18 cellular contexts compared by ENCODE assay signal in the genomic region with DNA sequence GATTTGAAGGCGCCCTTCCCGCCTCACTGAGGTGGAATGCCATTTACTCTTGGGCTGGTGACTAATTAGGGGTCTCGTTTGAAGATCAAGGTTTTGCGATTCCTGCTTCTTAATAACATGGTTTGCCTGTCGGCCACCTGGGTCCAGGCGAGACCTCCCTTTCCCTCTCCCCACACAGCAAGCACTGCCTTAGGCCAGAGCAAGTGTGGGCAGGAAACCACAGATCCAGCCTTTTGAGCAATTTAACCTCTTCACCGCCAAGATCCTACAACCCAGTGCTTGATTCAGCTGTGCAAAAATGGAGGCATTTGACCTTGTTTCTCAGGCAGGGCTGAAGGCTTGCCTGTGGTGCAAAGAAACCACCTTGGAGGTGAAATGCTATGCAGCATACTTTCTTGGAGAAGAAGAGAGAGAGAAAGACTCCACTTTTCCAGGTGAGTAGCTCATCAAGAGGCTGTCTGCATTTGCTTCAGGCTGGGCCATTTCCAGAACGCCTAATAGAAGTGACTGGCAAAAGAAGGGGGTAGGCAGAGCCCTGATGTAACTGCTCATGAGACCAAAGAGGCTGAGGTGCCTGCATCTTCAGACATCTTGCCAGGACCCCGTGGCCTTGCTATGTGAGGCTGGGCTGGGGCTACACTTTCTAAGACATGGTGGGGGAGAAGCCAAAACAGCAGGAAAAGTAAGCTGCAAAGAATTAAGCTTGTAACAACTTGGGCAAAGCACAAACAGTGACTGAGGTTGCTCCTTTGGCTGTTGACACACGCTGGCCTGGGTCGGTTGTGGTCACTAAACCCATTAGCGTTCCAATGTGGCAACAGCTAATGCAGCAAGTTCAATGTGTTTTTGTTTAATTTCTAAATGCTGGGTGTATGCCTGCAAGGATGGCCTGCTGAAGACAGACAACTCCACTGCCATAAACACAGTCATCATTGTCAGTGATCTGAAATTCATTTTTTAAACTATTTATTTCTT. TPM values are rescaled to one million over a fixed set of nuclear protein-coding genes. Genes with fewer than 3 reads are reported as not detected.
DNase-seq lines count a peak whose midpoint lies in the region; ATAC-seq, FAIRE-seq and TF ChIP-seq lines count a peak whose summit lies in the region.
"Had no signal": no experiment of that assay in that cellular context is flagged by ENCODE, and none has a peak within 500 bp of the region (broad histone marks: within the 10 kb centered on the region; RNA-seq: fewer than 3 reads in every experiment).

No MANE protein-coding gene starts in this region.

- H3K9me3 ChIP-seq in thymus (ENCODE audit: control insufficient read depth) (no peaks in the 10 kb centered on the region), small intestine (ENCODE audit: control insufficient read depth, low read depth) (no peaks in the 10 kb centered on the region)
- H3K9me3 ChIP-seq: right atrium auricular region, suprapubic skin had no signal

- CTCF ChIA-PET in RWPE1 (lab: Yijun Ruan, JAX) = interaction anchor here (0.6 kb wide), 1 partner anchor 691 kb away, joined by 3 read pairs; no protein-coding TSS in a partner anchor

- intact Hi-C loops in left ventricle myocardium superior (cut with micrococcal nuclease) = no loop called here

- no peak for FAIRE-seq in small intestine (lab: Jason Lieb, UNC)
- FAIRE-seq: GM18507, TTC549 had no signal

- H3K27me3 ChIP-seq in thymus (ENCODE audit: control insufficient read depth, insufficient read depth) (no peaks in the 10 kb centered on the region), small intestine (ENCODE audit: control insufficient read depth in 2 of 2, insufficient read depth in 2 of 2, low read length in 2 of 2) (no peaks in the 10 kb centered on the region)
- H3K27me3 ChIP-seq: right atrium auricular region had no signal

- peak overlapping the region; percentile 65 for H3K27ac ChIP-seq in RWPE1
- H3K27ac ChIP-seq in thymus (ENCODE audit: low read depth) = peak overlapping the region; percentile 91
- no peak overlapping the region for H3K27ac ChIP-seq in small intestine (ENCODE audit: low read depth in 1 of 2, low read length in 1 of 2)
- H3K27ac ChIP-seq: 22Rv1, right atrium auricular region, suprapubic skin had no signal

- DNase-seq in NCI-H1417 (lab: John Stamatoyannopoulos, UW) (peak in 2 of 3 experiments; percentile 5 to 45), NCI-H1417 treated with DMSO at 0.1 percent for 48 hours (lab: John Stamatoyannopoulos, UW) (no peak), RWPE1 (ENCODE audit: low spot score) (no peak), foreskin melanocyte (peak; percentile 58), left ventricle myocardium superior (no peak), small intestine (no peak)
- DNase-seq: activated CD8-positive, alpha-beta memory T cell treated with anti-CD3 and anti-CD28 coated beads, Interleukin-2, amount 50 U/mL, for 4 hours; amniotic stem cell; effector CD4-positive, alpha-beta T cell; NCI-H446 treated with DMSO at 0.1 percent for 48 hours had no signal

- ATAC-seq in GM21381 (IDR thresholded peaks at IDR 0.05; ENCODE audit: unreplicated experiment) = no peak
- ATAC-seq in left ventricle myocardium superior = no peak
- ATAC-seq: Right ventricle myocardium inferior had no signal

- WGBS in thymus = 51% methylated on average over 12 of the region's 12 CpGs
- 68 to 78% (median 77%) methylated on average over 12 of the region's 12 CpGs for WGBS in small intestine, 3 donors

- peak overlapping the region; percentile 28 for H3K4me3 ChIP-seq in thymus (ENCODE audit: low read length)
- no peak overlapping the region for H3K4me3 ChIP-seq in small intestine (ENCODE audit: low read depth in 1 of 2, low read length in 2 of 2)
- H3K4me3 ChIP-seq: right atrium auricular region, suprapubic skin had no signal

- TF ChIP-seq CTCF in RWPE1 (conservative IDR thresholded peaks at IDR 0.05; ENCODE audit: low read depth) = no peak

- POLR2A ChIA-PET in RWPE1 (lab: Yijun Ruan, JAX; ENCODE audit: low non-redundant PET) = no interaction called here

- H3K36me3 ChIP-seq in thymus (ENCODE audit: control insufficient read depth, insufficient read depth) (no peaks in the 10 kb centered on the region), small intestine (ENCODE audit: control insufficient read depth in 2 of 2, insufficient read depth in 2 of 2, low read length in 2 of 2) (no peaks in the 10 kb centered on the region)
- H3K36me3 ChIP-seq: right atrium auricular region, suprapubic skin had no signal

- peaks cover 52% of the 10 kb centered on the region for H3K4me1 ChIP-seq in thymus (ENCODE audit: control insufficient read depth, insufficient read depth, low read length)
- H3K4me1 ChIP-seq in small intestine (ENCODE audit: control insufficient read depth in 2 of 2, insufficient read depth in 1 of 2, low read depth in 1 of 2, low read length in 1 of 2) = no peaks in the 10 kb centered on the region
- H3K4me1 ChIP-seq: right atrium auricular region had no signal

RNA-seq across cellular contexts. Expression of gene WNT5A, which starts 34.3 kb away (rescaled TPM):
- polyA plus RNA-seq in thymus (5.5 TPM), small intestine (1 to 10 TPM in 1 of 3 donors, under 1 TPM in 2; under 0.01 to 1.0 (median 0.22) TPM)
- total RNA-seq in left ventricle myocardium superior = 4.2 TPM

Comparison
In these comparisons a context has a peak if more than half of its experiments do, and no peak if none do; other contexts are left out.
1. DNase-seq: peak in NCI-H1417 (2 of 3) and foreskin melanocyte (single experiment); none in NCI-H1417 treated with DMSO at 0.1 percent for 48 hours (single experiment), RWPE1 (single experiment), left ventricle myocardium superior (single experiment) and small intestine (single experiment).
2. H3K27ac ChIP-seq: peak in RWPE1 (single experiment) and thymus (single experiment); none in small intestine (0 of 2).